16 cellular contexts compared by ENCODE assay signal in the genomic region with DNA sequence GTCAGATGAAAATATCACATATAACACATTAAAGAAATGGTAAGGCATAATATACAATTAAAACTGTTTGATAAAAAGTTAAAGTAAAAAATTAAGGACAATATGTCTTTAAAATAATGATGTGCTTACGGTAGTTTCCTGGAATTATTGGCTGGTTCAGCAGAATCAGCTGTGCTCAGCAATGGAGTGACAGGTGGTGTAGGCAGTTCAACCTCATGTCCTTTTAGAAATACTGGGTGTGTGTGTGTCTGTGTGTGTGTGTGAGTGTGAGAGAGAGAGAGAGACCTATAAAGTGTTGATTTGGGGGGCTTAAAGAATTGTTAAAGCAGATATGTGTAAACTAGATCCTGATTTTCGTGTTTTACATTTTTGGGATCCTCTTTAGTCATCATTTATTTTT.
DNase-seq lines count a peak whose midpoint lies in the region; ATAC-seq, FAIRE-seq and TF ChIP-seq lines count a peak whose summit lies in the region.
"Had no signal": no experiment of that assay in that cellular context is flagged by ENCODE, and none has a peak within 500 bp of the region (broad histone marks: within the 10 kb centered on the region; RNA-seq: fewer than 3 reads in every experiment).

No MANE protein-coding gene starts in this region.

- DNase-seq in DMS 273 (lab: John Stamatoyannopoulos, UW; ENCODE audit: unreplicated experiment) (peak; percentile 72), G401 (ENCODE audit: low spot score) (peak; percentile 65), NCI-H69 (lab: John Stamatoyannopoulos, UW) (peak; percentile 70), medulla oblongata (ENCODE audit: extremely low spot score) (no peak), lower lobe of right lung (no peak)
- DNase-seq in effector CD4-positive, alpha-beta T cell, result no peak
- no peak for DNase-seq in activated T-cell treated with anti-CD3 and anti-CD28 coated beads, Interleukin-2, amount 50 U/mL, for 24 hours
- DNase-seq: ACHN, GM23248 had no signal

- peak; percentile 93 for FAIRE-seq in islet of Langerhans (lab: Jason Lieb, UNC)
- FAIRE-seq: H54, HepG2, HTR-8/SVneo had no signal

- no peak for ATAC-seq in lower lobe of right lung
- ATAC-seq: HCT116, HepG2 had no signal

- TF ChIP-seq CTCF in lower lobe of right lung (IDR thresholded peaks at IDR 0.05), result no peak

- H3K4me1 ChIP-seq in lower lobe of right lung, result no peaks in the 10 kb centered on the region
- H3K4me1 ChIP-seq: BLaER1 treated with 17β-estradiol and CSF1 and Interleukin-3, amounts not matched to agents 10 nM and 100 nM had no signal

- H3K36me3 ChIP-seq in lower lobe of right lung, result no peaks in the 10 kb centered on the region

- in situ Hi-C loops in G401 (cut with HindIII; ENCODE audit: low sequenced_read_pairs), result no loop called here

- no peaks in the 10 kb centered on the region for H3K27me3 ChIP-seq in lower lobe of right lung (ENCODE audit: low read depth)
- H3K27me3 ChIP-seq: BLaER1 treated with 17β-estradiol and CSF1 and Interleukin-3, amounts not matched to agents 10 nM and 100 nM had no signal

- H3K27me3 Mint-ChIP-seq in activated T-cell treated with anti-CD3 and anti-CD28 coated beads, Interleukin-2, amount 50 U/mL, for 24 hours, result no peaks in the 10 kb centered on the region
- H3K27me3 Mint-ChIP-seq: CD4-positive, CD25-positive, alpha-beta regulatory T cell had no signal

- H3K4me3 ChIP-seq in lower lobe of right lung, result no peak overlapping the region
- H3K4me3 ChIP-seq: BLaER1 treated with 17β-estradiol and CSF1 and Interleukin-3, amounts not matched to agents 10 nM and 100 nM; GM23248 had no signal

- H3K4me3 Mint-ChIP-seq in activated T-cell treated with anti-CD3 and anti-CD28 coated beads, Interleukin-2, amount 50 U/mL, for 24 hours, result no peak overlapping the region
- H3K4me3 Mint-ChIP-seq: CD4-positive, CD25-positive, alpha-beta regulatory T cell had no signal

- no peak overlapping the region for H3K27ac Mint-ChIP-seq in activated T-cell treated with anti-CD3 and anti-CD28 coated beads, Interleukin-2, amount 50 U/mL, for 24 hours
- H3K27ac Mint-ChIP-seq: CD4-positive, CD25-positive, alpha-beta regulatory T cell had no signal

- no peaks in the 10 kb centered on the region for H3K4me1 Mint-ChIP-seq in activated T-cell treated with anti-CD3 and anti-CD28 coated beads, Interleukin-2, amount 50 U/mL, for 24 hours (ENCODE audit: low read depth)

- intact Hi-C loops in lower lobe of right lung (cut with DNase I), result no loop called here

- no peak overlapping the region for H3K27ac ChIP-seq in lower lobe of right lung
- H3K27ac ChIP-seq: BLaER1 treated with 17β-estradiol and CSF1 and Interleukin-3, amounts not matched to agents 10 nM and 100 nM; GM23248 had no signal

- H3K9me3 ChIP-seq in lower lobe of right lung, result no peaks in the 10 kb centered on the region
- H3K9me3 ChIP-seq: BLaER1 treated with 17β-estradiol and CSF1 and Interleukin-3, amounts not matched to agents 10 nM and 100 nM had no signal

- peaks cover 6% of the 10 kb centered on the region for H3K36me3 Mint-ChIP-seq in activated T-cell treated with anti-CD3 and anti-CD28 coated beads, Interleukin-2, amount 50 U/mL, for 24 hours (ENCODE audit: low read depth)

- no peaks in the 10 kb centered on the region for H3K9me3 Mint-ChIP-seq in activated T-cell treated with anti-CD3 and anti-CD28 coated beads, Interleukin-2, amount 50 U/mL, for 24 hours

Comparison
In these comparisons a context has a peak if more than half of its experiments do, and no peak if none do; other contexts are left out.
1. DNase-seq: peak in DMS 273 (single experiment), G401 (single experiment) and NCI-H69 (single experiment); none in medulla oblongata (single experiment), effector CD4-positive, alpha-beta T cell (single experiment), lower lobe of right lung (single experiment) and activated T-cell treated with anti-CD3 and anti-CD28 coated beads, Interleukin-2, amount 50 U/mL, for 24 hours (single experiment).